In the genomic region with DNA sequence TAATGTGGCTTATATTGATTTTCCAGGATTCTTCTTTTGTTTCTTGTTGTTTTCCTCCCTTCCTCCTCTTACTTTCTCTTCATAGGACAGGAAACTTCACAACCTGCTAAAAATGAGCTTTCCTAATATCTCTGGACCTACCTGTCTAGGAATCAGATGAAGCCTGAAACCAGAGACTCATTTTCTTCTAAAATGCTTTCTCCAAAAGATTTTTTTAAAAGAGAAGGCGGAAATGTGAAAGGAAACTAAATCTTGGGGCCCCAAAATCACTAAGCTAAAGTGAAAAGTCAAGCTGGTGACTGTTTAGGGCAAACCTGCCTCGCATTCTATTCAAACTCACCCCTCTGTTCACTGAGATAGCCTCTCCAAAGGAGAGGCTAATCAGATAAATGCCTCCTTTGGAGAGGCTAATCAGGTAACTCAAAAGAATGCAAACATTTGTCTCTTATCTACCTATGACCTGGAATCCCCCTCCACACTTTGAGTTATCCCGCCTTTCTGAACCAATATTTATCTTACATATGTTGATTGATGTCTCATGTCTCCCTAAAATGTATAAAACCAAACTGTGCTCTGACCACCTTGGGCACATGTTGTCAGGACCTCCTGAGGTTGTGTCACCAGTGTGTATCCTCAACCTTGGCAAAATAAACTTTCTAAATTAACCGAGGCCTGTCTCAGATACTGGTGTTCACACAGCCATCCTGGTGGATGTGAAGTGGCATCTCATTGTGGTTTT, we compare ENCODE assay signal across 1 cellular context.
TF ChIP-seq lines count a peak whose summit lies in the region.

No MANE protein-coding gene starts in this region.

TF ChIP-seq in HepG2, 621 proteins besides CTCF, POLR2A, EP300 and RAD21 (continued from another document and continues in another):
- TF ChIP-seq, protein P1, sequence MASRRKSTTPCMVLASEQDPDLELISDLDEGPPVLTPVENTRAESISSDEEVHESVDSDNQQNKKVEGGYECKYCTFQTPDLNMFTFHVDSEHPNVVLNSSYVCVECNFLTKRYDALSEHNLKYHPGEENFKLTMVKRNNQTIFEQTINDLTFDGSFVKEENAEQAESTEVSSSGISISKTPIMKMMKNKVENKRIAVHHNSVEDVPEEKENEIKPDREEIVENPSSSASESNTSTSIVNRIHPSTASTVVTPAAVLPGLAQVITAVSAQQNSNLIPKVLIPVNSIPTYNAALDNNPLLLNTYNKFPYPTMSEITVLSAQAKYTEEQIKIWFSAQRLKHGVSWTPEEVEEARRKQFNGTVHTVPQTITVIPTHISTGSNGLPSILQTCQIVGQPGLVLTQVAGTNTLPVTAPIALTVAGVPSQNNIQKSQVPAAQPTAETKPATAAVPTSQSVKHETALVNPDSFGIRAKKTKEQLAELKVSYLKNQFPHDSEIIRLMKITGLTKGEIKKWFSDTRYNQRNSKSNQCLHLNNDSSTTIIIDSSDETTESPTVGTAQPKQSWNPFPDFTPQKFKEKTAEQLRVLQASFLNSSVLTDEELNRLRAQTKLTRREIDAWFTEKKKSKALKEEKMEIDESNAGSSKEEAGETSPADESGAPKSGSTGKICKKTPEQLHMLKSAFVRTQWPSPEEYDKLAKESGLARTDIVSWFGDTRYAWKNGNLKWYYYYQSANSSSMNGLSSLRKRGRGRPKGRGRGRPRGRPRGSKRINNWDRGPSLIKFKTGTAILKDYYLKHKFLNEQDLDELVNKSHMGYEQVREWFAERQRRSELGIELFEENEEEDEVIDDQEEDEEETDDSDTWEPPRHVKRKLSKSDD (CRISPR knock-in tag; IDR thresholded peaks at IDR 0.05; ENCODE audit: low read depth) = peak; percentile 53; the same call in 1 of the 2 replicates
- TF ChIP-seq, protein P2, sequence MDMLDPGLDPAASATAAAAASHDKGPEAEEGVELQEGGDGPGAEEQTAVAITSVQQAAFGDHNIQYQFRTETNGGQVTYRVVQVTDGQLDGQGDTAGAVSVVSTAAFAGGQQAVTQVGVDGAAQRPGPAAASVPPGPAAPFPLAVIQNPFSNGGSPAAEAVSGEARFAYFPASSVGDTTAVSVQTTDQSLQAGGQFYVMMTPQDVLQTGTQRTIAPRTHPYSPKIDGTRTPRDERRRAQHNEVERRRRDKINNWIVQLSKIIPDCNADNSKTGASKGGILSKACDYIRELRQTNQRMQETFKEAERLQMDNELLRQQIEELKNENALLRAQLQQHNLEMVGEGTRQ (IDR thresholded peaks at IDR 0.05; ENCODE audit: low read depth, low read length) = no peak
- TF ChIP-seq, protein P2 (CRISPR knock-in tag; IDR thresholded peaks at IDR 0.05; ENCODE audit: borderline replicate concordance) = no peak
- no peak for TF ChIP-seq TAF1 (CRISPR knock-in tag; IDR thresholded peaks at IDR 0.05)
- no peak for TF ChIP-seq EHMT2 (IDR thresholded peaks at IDR 0.05; ENCODE audit: borderline replicate concordance, low read depth, low read length)
- TF ChIP-seq ZBTB8A (CRISPR knock-in tag; IDR thresholded peaks at IDR 0.05; ENCODE audit: borderline replicate concordance, low read depth) = no peak
- TF ChIP-seq ZNF674 (CRISPR knock-in tag; IDR thresholded peaks at IDR 0.05; ENCODE audit: low read depth) = no peak
- TF ChIP-seq PLRG1 (conservative IDR thresholded peaks at IDR 0.05) = no peak
- peak; percentile 76; the same call in 1 of the 2 replicates for TF ChIP-seq ZNF44 (CRISPR knock-in tag; IDR thresholded peaks at IDR 0.05)
- no peak for TF ChIP-seq MAZ (IDR thresholded peaks at IDR 0.05; ENCODE audit: borderline replicate concordance, low read depth, low read length)
- TF ChIP-seq MAZ (CRISPR knock-in tag; IDR thresholded peaks at IDR 0.05; ENCODE audit: low read depth) = no peak
- TF ChIP-seq, protein P3, sequence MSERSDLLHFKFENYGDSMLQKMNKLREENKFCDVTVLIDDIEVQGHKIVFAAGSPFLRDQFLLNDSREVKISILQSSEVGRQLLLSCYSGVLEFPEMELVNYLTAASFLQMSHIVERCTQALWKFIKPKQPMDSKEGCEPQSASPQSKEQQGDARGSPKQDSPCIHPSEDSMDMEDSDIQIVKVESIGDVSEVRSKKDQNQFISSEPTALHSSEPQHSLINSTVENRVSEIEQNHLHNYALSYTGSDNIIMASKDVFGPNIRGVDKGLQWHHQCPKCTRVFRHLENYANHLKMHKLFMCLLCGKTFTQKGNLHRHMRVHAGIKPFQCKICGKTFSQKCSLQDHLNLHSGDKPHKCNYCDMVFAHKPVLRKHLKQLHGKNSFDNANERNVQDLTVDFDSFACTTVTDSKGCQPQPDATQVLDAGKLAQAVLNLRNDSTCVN (CRISPR knock-in tag; IDR thresholded peaks at IDR 0.05; ENCODE audit: borderline replicate concordance) = no peak
- no peak for TF ChIP-seq ZFP36L1 (CRISPR knock-in tag; IDR thresholded peaks at IDR 0.05)
- no peak for TF ChIP-seq ZBTB4 (CRISPR knock-in tag; IDR thresholded peaks at IDR 0.05; ENCODE audit: borderline replicate concordance)
- peak; percentile 91; the same call in 1 of the 2 replicates for TF ChIP-seq GATA4 (IDR thresholded peaks at IDR 0.05; ENCODE audit: borderline replicate concordance, low read depth)
- no peak for TF ChIP-seq ZNF660 (CRISPR knock-in tag; IDR thresholded peaks at IDR 0.05; ENCODE audit: borderline replicate concordance, low read depth)
- TF ChIP-seq RFX5 (IDR thresholded peaks at IDR 0.05; ENCODE audit: low read depth, low read length) = no peak
- TF ChIP-seq HES4 (CRISPR knock-in tag; IDR thresholded peaks at IDR 0.05; ENCODE audit: borderline replicate concordance) = no peak
- TF ChIP-seq ATF7 (IDR thresholded peaks at IDR 0.05) = no peak
- no peak for TF ChIP-seq ATF7 (CRISPR knock-in tag; IDR thresholded peaks at IDR 0.05)
- TF ChIP-seq ZNF12 (CRISPR knock-in tag; IDR thresholded peaks at IDR 0.05) = 0 out of 2 replicates have a peak, but pooled peaks have one; percentile 45
- TF ChIP-seq TSC22D2 (CRISPR knock-in tag; IDR thresholded peaks at IDR 0.05; ENCODE audit: borderline replicate concordance) = peak; percentile 75; the same call in 1 of the 2 replicates
- TF ChIP-seq SMARCC2 (IDR thresholded peaks at IDR 0.05) = no peak
- TF ChIP-seq, protein P4, sequence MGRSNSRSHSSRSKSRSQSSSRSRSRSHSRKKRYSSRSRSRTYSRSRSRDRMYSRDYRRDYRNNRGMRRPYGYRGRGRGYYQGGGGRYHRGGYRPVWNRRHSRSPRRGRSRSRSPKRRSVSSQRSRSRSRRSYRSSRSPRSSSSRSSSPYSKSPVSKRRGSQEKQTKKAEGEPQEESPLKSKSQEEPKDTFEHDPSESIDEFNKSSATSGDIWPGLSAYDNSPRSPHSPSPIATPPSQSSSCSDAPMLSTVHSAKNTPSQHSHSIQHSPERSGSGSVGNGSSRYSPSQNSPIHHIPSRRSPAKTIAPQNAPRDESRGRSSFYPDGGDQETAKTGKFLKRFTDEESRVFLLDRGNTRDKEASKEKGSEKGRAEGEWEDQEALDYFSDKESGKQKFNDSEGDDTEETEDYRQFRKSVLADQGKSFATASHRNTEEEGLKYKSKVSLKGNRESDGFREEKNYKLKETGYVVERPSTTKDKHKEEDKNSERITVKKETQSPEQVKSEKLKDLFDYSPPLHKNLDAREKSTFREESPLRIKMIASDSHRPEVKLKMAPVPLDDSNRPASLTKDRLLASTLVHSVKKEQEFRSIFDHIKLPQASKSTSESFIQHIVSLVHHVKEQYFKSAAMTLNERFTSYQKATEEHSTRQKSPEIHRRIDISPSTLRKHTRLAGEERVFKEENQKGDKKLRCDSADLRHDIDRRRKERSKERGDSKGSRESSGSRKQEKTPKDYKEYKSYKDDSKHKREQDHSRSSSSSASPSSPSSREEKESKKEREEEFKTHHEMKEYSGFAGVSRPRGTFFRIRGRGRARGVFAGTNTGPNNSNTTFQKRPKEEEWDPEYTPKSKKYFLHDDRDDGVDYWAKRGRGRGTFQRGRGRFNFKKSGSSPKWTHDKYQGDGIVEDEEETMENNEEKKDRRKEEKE (IDR thresholded peaks at IDR 0.05) = no peak
- TF ChIP-seq, protein P5, sequence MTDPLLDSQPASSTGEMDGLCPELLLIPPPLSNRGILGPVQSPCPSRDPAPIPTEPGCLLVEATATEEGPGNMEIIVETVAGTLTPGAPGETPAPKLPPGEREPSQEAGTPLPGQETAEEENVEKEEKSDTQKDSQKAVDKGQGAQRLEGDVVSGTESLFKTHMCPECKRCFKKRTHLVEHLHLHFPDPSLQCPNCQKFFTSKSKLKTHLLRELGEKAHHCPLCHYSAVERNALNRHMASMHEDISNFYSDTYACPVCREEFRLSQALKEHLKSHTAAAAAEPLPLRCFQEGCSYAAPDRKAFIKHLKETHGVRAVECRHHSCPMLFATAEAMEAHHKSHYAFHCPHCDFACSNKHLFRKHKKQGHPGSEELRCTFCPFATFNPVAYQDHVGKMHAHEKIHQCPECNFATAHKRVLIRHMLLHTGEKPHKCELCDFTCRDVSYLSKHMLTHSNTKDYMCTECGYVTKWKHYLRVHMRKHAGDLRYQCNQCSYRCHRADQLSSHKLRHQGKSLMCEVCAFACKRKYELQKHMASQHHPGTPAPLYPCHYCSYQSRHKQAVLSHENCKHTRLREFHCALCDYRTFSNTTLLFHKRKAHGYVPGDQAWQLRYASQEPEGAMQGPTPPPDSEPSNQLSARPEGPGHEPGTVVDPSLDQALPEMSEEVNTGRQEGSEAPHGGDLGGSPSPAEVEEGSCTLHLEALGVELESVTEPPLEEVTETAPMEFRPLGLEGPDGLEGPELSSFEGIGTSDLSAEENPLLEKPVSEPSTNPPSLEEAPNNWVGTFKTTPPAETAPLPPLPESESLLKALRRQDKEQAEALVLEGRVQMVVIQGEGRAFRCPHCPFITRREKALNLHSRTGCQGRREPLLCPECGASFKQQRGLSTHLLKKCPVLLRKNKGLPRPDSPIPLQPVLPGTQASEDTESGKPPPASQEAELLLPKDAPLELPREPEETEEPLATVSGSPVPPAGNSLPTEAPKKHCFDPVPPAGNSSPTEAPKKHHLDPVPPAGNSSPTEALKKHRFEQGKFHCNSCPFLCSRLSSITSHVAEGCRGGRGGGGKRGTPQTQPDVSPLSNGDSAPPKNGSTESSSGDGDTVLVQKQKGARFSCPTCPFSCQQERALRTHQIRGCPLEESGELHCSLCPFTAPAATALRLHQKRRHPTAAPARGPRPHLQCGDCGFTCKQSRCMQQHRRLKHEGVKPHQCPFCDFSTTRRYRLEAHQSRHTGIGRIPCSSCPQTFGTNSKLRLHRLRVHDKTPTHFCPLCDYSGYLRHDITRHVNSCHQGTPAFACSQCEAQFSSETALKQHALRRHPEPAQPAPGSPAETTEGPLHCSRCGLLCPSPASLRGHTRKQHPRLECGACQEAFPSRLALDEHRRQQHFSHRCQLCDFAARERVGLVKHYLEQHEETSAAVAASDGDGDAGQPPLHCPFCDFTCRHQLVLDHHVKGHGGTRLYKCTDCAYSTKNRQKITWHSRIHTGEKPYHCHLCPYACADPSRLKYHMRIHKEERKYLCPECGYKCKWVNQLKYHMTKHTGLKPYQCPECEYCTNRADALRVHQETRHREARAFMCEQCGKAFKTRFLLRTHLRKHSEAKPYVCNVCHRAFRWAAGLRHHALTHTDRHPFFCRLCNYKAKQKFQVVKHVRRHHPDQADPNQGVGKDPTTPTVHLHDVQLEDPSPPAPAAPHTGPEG (CRISPR knock-in tag; IDR thresholded peaks at IDR 0.05) = no peak
- TF ChIP-seq SMYD3 (CRISPR knock-in tag; IDR thresholded peaks at IDR 0.05) = no peak; the same call in 1 of the 2 replicates
- TF ChIP-seq RXRA (CRISPR knock-in tag; IDR thresholded peaks at IDR 0.05) = peak; percentile 84; the same call in 1 of the 2 replicates
- peak; percentile 80 for TF ChIP-seq ZMYM3 (CRISPR knock-in tag; IDR thresholded peaks at IDR 0.05)
- TF ChIP-seq PHF21A (CRISPR knock-in tag; IDR thresholded peaks at IDR 0.05) = peak; percentile 88
- TF ChIP-seq, protein P6, sequence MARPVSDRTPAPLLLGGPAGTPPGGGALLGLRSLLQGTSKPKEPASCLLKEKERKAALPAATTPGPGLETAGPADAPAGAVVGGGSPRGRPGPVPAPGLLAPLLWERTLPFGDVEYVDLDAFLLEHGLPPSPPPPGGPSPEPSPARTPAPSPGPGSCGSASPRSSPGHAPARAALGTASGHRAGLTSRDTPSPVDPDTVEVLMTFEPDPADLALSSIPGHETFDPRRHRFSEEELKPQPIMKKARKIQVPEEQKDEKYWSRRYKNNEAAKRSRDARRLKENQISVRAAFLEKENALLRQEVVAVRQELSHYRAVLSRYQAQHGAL (CRISPR knock-in tag; IDR thresholded peaks at IDR 0.05; ENCODE audit: not compliant biosample characterization) = no peak
- TF ChIP-seq MTA3 (CRISPR knock-in tag; IDR thresholded peaks at IDR 0.05) = no peak
- TF ChIP-seq SRF (IDR thresholded peaks at IDR 0.05; ENCODE audit: low read depth, low read length) = peak; percentile 21; the same call in 1 of the 2 replicates
- TF ChIP-seq U2AF1 (optimal IDR thresholded peaks at IDR 0.05; ENCODE audit: low read depth, low read length) = no peak
- TF ChIP-seq FOXP1 (IDR thresholded peaks at IDR 0.05) = no peak
- peak; percentile 74; the same call in 1 of the 2 replicates for TF ChIP-seq FOXP1 (CRISPR knock-in tag; IDR thresholded peaks at IDR 0.05)
